Comparison of ENCODE assay signal across 35 cellular contexts in the genomic region with DNA sequence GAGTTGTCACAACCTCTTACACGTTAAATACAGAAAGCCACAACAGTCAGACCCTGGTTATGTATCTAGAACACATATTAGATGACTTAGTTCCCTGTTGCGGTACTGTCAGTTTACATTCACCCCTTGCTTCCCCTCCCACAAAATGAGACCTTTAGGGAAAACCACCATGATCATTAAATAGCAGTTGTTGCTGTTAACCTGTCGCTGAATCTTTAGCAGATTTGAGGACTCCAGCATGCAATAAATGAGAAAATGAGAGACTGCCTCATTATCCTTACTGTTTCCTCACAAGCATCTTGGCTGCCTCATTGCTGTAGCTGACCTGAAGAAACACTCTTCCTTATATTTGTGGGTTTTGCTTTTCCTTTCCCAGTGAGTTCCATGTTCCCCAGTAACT.
"Had no signal": no experiment of that assay in that cellular context is flagged by ENCODE, and none has a peak within 500 bp of the region (broad histone marks: within the 10 kb centered on the region; RNA-seq: fewer than 3 reads in every experiment).

No MANE protein-coding gene starts in this region.

- H3K36me3 ChIP-seq: MG63 had no signal

- H3K27me3 ChIP-seq: MG63 had no signal

- H3K27ac ChIP-seq: KMS-11 had no signal

- DNase-seq: Karpas-422, Kasumi-1, MG63, MM.1S, MV-4-11, NCI-H1048, NCI-H1092, NCI-H1092 treated with DMSO at 0.1 percent for 48 hours, NCI-H1105, NCI-H1105 treated with DMSO at 0.1 percent for 48 hours, NCI-H1417, NCI-H1417 treated with DMSO at 0.1 percent for 48 hours, NCI-H1436, NCI-H1436 treated with DMSO at 0.1 percent for 48 hours, NCI-H146, NCI-H1694, NCI-H1694 treated with DMSO at 0.1 percent for 48 hours, NCI-H187, NCI-H187 treated with DMSO at 0.1 percent for 48 hours, NCI-H1930, NCI-H2029, NCI-H2029 treated with DMSO at 0.1 percent for 48 hours, NCI-H2081, NCI-H2081 treated with DMSO at 0.1 percent for 48 hours, NCI-H2107, NCI-H2171, NCI-H2171 treated with DMSO at 0.1 percent for 48 hours, NCI-H2227 treated with DMSO at 0.1 percent for 48 hours, NCI-H226, NCI-H345, NCI-H446, NCI-H446 treated with DMSO at 0.1 percent for 48 hours, NCI-H510A, NCI-H510A treated with DMSO at 0.1 percent for 48 hours had no signal

- H3K4me3 ChIP-seq: MG63 had no signal

- H3K9me3 ChIP-seq: MG63 had no signal

- H3K9ac ChIP-seq: KMS-11 had no signal

- H3K4me2 ChIP-seq: KMS-11 had no signal
